In the genomic region with DNA sequence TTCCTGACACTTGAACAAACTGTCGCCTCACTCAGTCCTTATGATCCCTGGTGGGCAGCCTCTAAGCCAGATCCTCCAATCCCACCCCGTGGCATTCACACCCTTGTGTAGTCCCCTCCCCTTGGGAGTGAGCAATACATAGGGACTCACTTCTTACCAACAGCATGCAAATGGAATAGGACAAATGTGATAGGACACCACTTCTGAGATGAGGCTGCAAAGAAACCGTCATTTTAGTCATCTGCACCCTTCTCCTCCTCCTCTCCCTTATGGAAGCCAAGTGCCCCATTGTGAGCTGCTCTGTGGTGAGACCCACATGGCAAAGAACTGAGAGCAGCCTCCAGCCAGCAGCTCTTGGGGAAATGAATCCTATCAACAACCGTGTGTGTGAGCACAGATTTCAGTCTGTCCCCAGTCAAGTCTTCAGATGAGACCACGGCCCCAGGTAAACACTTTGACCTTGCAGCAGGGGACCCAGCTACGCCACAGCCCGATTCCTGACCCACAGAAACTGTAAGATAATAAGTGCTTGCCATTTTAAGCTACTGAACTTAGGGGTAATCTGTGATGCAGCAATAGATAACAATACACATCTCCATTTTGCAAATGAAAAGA, we compare ENCODE assay signal across 19 cellular contexts. TPM values are rescaled to one million over a fixed set of nuclear protein-coding genes. Genes with fewer than 3 reads are reported as not detected.
DNase-seq lines count a peak whose midpoint lies in the region; ATAC-seq and TF ChIP-seq lines count a peak whose summit lies in the region.
"Had no signal": no experiment of that assay in that cellular context is flagged by ENCODE, and none has a peak within 500 bp of the region (broad histone marks: within the 10 kb centered on the region; RNA-seq: fewer than 3 reads in every experiment).

No MANE protein-coding gene starts in this region.

- no peaks in the 10 kb centered on the region for H3K9me3 ChIP-seq in SJCRH30 (replicated peaks)
- H3K9me3 ChIP-seq: BE2C had no signal

- H3K9me3 Mint-ChIP-seq in osteocyte (ENCODE audit: unreplicated experiment) = no peaks in the 10 kb centered on the region
- no peaks in the 10 kb centered on the region for H3K9me3 Mint-ChIP-seq in activated naive CD8-positive, alpha-beta T cell treated with anti-CD3 and anti-CD28 coated beads, Interleukin-2, amount 50 U/mL, for 24 hours
- H3K9me3 Mint-ChIP-seq: natural killer cell treated with Interleukin-12 subunit alpha and Interleukin-12 subunit beta and Interleukin-15 and Interleukin-18, amount 100 ng/mL, for 72 hours had no signal

- no peaks in the 10 kb centered on the region for H3K27me3 ChIP-seq in SJCRH30
- H3K27me3 ChIP-seq: BE2C, brain microvascular endothelial cell, left lung had no signal

- H3K27ac Mint-ChIP-seq in osteocyte (ENCODE audit: unreplicated experiment) = peak overlapping the region; percentile 92
- no peak overlapping the region for H3K27ac Mint-ChIP-seq in activated naive CD8-positive, alpha-beta T cell treated with anti-CD3 and anti-CD28 coated beads, Interleukin-2, amount 50 U/mL, for 24 hours
- H3K27ac Mint-ChIP-seq: natural killer cell treated with Interleukin-12 subunit alpha and Interleukin-12 subunit beta and Interleukin-15 and Interleukin-18, amount 100 ng/mL, for 72 hours; stimulated activated naive B cell treated with anti-CD40 and anti-IgM and Interleukin-4, amounts not matched to agents 10 μg/mL and 1 μg/mL and 100 μg/mL, for 72 hours had no signal

- no peaks in the 10 kb centered on the region for H3K36me3 ChIP-seq in SJCRH30
- H3K36me3 ChIP-seq: BE2C, brain microvascular endothelial cell, left lung had no signal

- peaks cover 87% of the 10 kb centered on the region for H3K4me1 Mint-ChIP-seq in osteocyte (ENCODE audit: unreplicated experiment)
- no peaks in the 10 kb centered on the region for H3K4me1 Mint-ChIP-seq in activated naive CD8-positive, alpha-beta T cell treated with anti-CD3 and anti-CD28 coated beads, Interleukin-2, amount 50 U/mL, for 24 hours

- DNase-seq in SJCRH30 = no peak
- DNase-seq in coronary artery (ENCODE audit: low spot score) = no peak
- DNase-seq in osteocyte (ENCODE audit: extremely low spot score, unreplicated experiment) = no peak
- no peak for DNase-seq in occipital lobe (lab: John Stamatoyannopoulos, UW)
- DNase-seq in activated naive CD8-positive, alpha-beta T cell treated with anti-CD3 and anti-CD28 coated beads, Interleukin-2, amount 50 U/mL, for 24 hours = no peak
- no peak for DNase-seq in activated CD4-positive, CD25-positive, alpha-beta regulatory T cell treated with anti-CD3 and anti-CD28 coated beads, Interleukin-2, amount 50 U/mL, for 72 hours
- no peak for DNase-seq in SK-N-DZ (ENCODE audit: low spot score)
- DNase-seq: activated CD4-positive, alpha-beta T cell treated with anti-CD3 and anti-CD28 coated beads for 4 hours; activated naive CD4-positive, alpha-beta T cell treated with Interleukin-2 at 50 U/mL for 16 hours; BE2C; brain microvascular endothelial cell; effector CD4-positive, alpha-beta T cell; NCI-H1417 treated with DMSO at 0.1 percent for 48 hours; small intestine; stimulated activated naive B cell treated with anti-CD40 and anti-IgM and Interleukin-4, amounts not matched to agents 10 μg/mL and 1 μg/mL and 100 μg/mL, for 72 hours; T-helper 9 cell had no signal

- H3K4me3 Mint-ChIP-seq in osteocyte (ENCODE audit: unreplicated experiment) = peak overlapping the region; percentile 55
- H3K4me3 Mint-ChIP-seq in activated naive CD8-positive, alpha-beta T cell treated with anti-CD3 and anti-CD28 coated beads, Interleukin-2, amount 50 U/mL, for 24 hours = no peak overlapping the region
- H3K4me3 Mint-ChIP-seq: natural killer cell treated with Interleukin-12 subunit alpha and Interleukin-12 subunit beta and Interleukin-15 and Interleukin-18, amount 100 ng/mL, for 72 hours; stimulated activated naive B cell treated with anti-CD40 and anti-IgM and Interleukin-4, amounts not matched to agents 10 μg/mL and 1 μg/mL and 100 μg/mL, for 72 hours had no signal

- H3K27me3 Mint-ChIP-seq in osteocyte (ENCODE audit: unreplicated experiment) = no peaks in the 10 kb centered on the region
- H3K27me3 Mint-ChIP-seq in activated naive CD8-positive, alpha-beta T cell treated with anti-CD3 and anti-CD28 coated beads, Interleukin-2, amount 50 U/mL, for 24 hours = no peaks in the 10 kb centered on the region
- H3K27me3 Mint-ChIP-seq: natural killer cell treated with Interleukin-12 subunit alpha and Interleukin-12 subunit beta and Interleukin-15 and Interleukin-18, amount 100 ng/mL, for 72 hours; stimulated activated naive B cell treated with anti-CD40 and anti-IgM and Interleukin-4, amounts not matched to agents 10 μg/mL and 1 μg/mL and 100 μg/mL, for 72 hours had no signal

- TF ChIP-seq CTCF in coronary artery (IDR thresholded peaks at IDR 0.05) = no peak
- no peak for TF ChIP-seq CTCF in osteocyte (IDR thresholded peaks at IDR 0.05)

- peaks cover 13% of the 10 kb centered on the region for H3K36me3 Mint-ChIP-seq in osteocyte (ENCODE audit: unreplicated experiment)
- no peaks in the 10 kb centered on the region for H3K36me3 Mint-ChIP-seq in activated naive CD8-positive, alpha-beta T cell treated with anti-CD3 and anti-CD28 coated beads, Interleukin-2, amount 50 U/mL, for 24 hours (ENCODE audit: low read depth)
- H3K36me3 Mint-ChIP-seq: natural killer cell treated with Interleukin-12 subunit alpha and Interleukin-12 subunit beta and Interleukin-15 and Interleukin-18, amount 100 ng/mL, for 72 hours had no signal

- ATAC-seq in activated naive CD8-positive, alpha-beta T cell treated with anti-CD3 and anti-CD28 coated beads, Interleukin-2, amount 50 U/mL, for 24 hours = no peak
- ATAC-seq: natural killer cell treated with Interleukin-12 subunit alpha and Interleukin-12 subunit beta and Interleukin-15 and Interleukin-18, amount 100 ng/mL, for 72 hours; stimulated activated naive B cell treated with anti-CD40 and anti-IgM and Interleukin-4, amounts not matched to agents 10 μg/mL and 1 μg/mL and 100 μg/mL, for 72 hours had no signal

- H3K27ac ChIP-seq in SJCRH30 (peak overlapping the region; percentile 87), coronary artery (peak overlapping the region; percentile 17 to 80), temporal lobe (ENCODE audit: low read depth, low read length) (peak overlapping the region; percentile 57)
- H3K27ac ChIP-seq: brain microvascular endothelial cell had no signal

- H3K4me1 ChIP-seq in SJCRH30 = peaks cover 4% of the 10 kb centered on the region; the same call in 1 of the 2 replicates

- H3K4me3 ChIP-seq in SJCRH30 (peak overlapping the region; percentile 48), coronary artery (peak overlapping the region; percentile 29)
- H3K4me3 ChIP-seq: left lung had no signal

RNA-seq across cellular contexts. Expression of a gene that starts 46.9 kb away (rescaled TPM):
- total RNA-seq in SJCRH30 (2014; rRNA removed; shearing (Covaris generic)) = 4.4 and 5.1 TPM in 2 replicates
- total RNA-seq in osteocyte (89.1 and 97.0 TPM in 2 replicates), temporal lobe (4.7 TPM), occipital lobe (2.3 TPM)
- 4.9 and 5.5 TPM in 2 replicates for polyA plus RNA-seq in SK-N-DZ (2014; cell fraction: cytosol; rRNA removed)
- polyA plus RNA-seq in SK-N-DZ (2014; cell fraction: nucleus; rRNA removed) = 3.0 and 7.3 TPM in 2 replicates

Comparison
In these comparisons a context has a peak if more than half of its experiments do, and no peak if none do; other contexts are left out.
1. RNA of a gene that starts 46.9 kb away (total RNA-seq): 89.1 to 97.0 TPM in osteocyte; 4.4 to 5.1 TPM in SJCRH30, 4.7 TPM in temporal lobe (single experiment) and 2.3 TPM in occipital lobe (single experiment); every median in the first group is over 10 times any median in the second.
2. Peak in every context shown above with its lines, with median percentiles within 50 percentile points of each other: H3K27ac ChIP-seq.